Comparison of ENCODE assay signal across 9 cellular contexts in genomic region chr13:33186851-33187250, GRCh38.
A peak's percentile ranks its signal among the peaks of the same experiment; 100 is the strongest.
DNase-seq lines count a peak whose midpoint lies in the region; ATAC-seq and TF ChIP-seq lines count a peak whose summit lies in the region.
"Had no signal": no experiment of that assay in that cellular context is flagged by ENCODE, and none has a peak within 500 bp of the region (broad histone marks: within the 10 kb centered on the region; RNA-seq: fewer than 3 reads in every experiment).

No MANE protein-coding gene starts in this region.

- no peaks in the 10 kb centered on the region for H3K79me2 ChIP-seq in HCT116 (ENCODE audit: insufficient read depth, low read length)

- TF ChIP-seq RAD21 in HCT116 (IDR thresholded peaks at IDR 0.05; ENCODE audit: low read depth): no peak

- no peaks in the 10 kb centered on the region for H3K36me3 ChIP-seq in HCT116 (ENCODE audit: control insufficient read depth in 1 of 2, insufficient read depth in 2 of 2, low read length in 2 of 2)
- no peaks in the 10 kb centered on the region; the same call in 1 of the 2 replicates for H3K36me3 ChIP-seq in SK-N-MC (ENCODE audit: insufficient read depth, low read length)
- H3K36me3 ChIP-seq in sigmoid colon: no peaks in the 10 kb centered on the region
- H3K36me3 ChIP-seq: vagina had no signal

- H3K4me1 ChIP-seq in HCT116 (ENCODE audit: control insufficient read depth in 1 of 2, insufficient read depth in 2 of 2, low read length in 2 of 2) (peaks cover 4 to 17% of the 10 kb centered on the region in 2 experiments; a peak in 2 of 4 replicates), sigmoid colon (peaks cover 0 to 100% (median 93%) of the 10 kb centered on the region in 4 donors)

- H3K9me3 ChIP-seq in HCT116 (ENCODE audit: control insufficient read depth in 1 of 2, insufficient read depth in 1 of 2, low read depth in 1 of 2, low read length in 2 of 2) (no peaks in the 10 kb centered on the region), SK-N-MC (ENCODE audit: low read depth, low read length) (no peaks in the 10 kb centered on the region), sigmoid colon (no peaks in the 10 kb centered on the region)
- H3K9me3 ChIP-seq: vagina had no signal

- ATAC-seq in HCT116 (no peak), HG03469 (IDR thresholded peaks at IDR 0.05; ENCODE audit: unreplicated experiment) (no peak)

- H3K4me3 ChIP-seq in HCT116 (replicated peaks in 1 of 2; ENCODE audit: low read depth in 1 of 2, low read length in 2 of 2): no peak overlapping the region
- H3K4me3 ChIP-seq in SK-N-MC: peak overlapping the region; percentile 1; the same call in 1 of the 2 replicates
- H3K4me3 ChIP-seq in fibroblast of villous mesenchyme (ENCODE audit: low read depth, low read length): no peak overlapping the region
- H3K4me3 ChIP-seq in sigmoid colon: no peak overlapping the region
- H3K4me3 ChIP-seq: vagina had no signal

- BruUV-seq in HCT116 (replicated peaks; lab: Mats Ljungman, UMichigan): no TSS peak

- H4K20me1 ChIP-seq in HCT116 (ENCODE audit: insufficient read depth): no peaks in the 10 kb centered on the region

- DNase-seq in HCT116 (ENCODE audit: low read depth, low spot score) (no peak), SK-N-MC (ENCODE audit: low read depth, low spot score) (no peak), fibroblast of villous mesenchyme (ENCODE audit: low read depth) (peak; percentile 90), sigmoid colon (no peak), RWPE1 (ENCODE audit: low spot score) (no peak), LoVo (ENCODE audit: low spot score) (no peak)
- DNase-seq in activated naive CD4-positive, alpha-beta T cell treated with Interleukin-2 at 50 U/mL for 16 hours: no peak

- peak overlapping the region; percentile 41 for H3K4me2 ChIP-seq in HCT116 (ENCODE audit: low read length)

- intact Hi-C loops in HCT116 (cut with micrococcal nuclease) (no loop called here), sigmoid colon (cut with DNase I) (no loop called here)

- CTCF ChIA-PET in HCT116 (lab: Charles Lee): no interaction called here
- CTCF ChIA-PET in RWPE1 (lab: Yijun Ruan, JAX): no interaction called here

- H3K9ac ChIP-seq in HCT116 (ENCODE audit: low read length) (no peak overlapping the region), SK-N-MC (ENCODE audit: insufficient read length) (peak overlapping the region; percentile 37)

- POLR2A ChIA-PET in HCT116 (lab: Charles Lee) (no interaction called here), RWPE1 (lab: Yijun Ruan, JAX; ENCODE audit: low non-redundant PET) (no interaction called here)

- RAD21 ChIA-PET in HCT116 (lab: Charles Lee; ENCODE audit: low non-redundant PET in 1 of 2, low total read pairs in 2 of 2, uncharacterized antibody in 2 of 2, unreplicated experiment in 2 of 2): no interaction called here

- H2AFZ ChIP-seq in HCT116 (ENCODE audit: low read depth, low read length, poor library complexity, severe bottlenecking): no peak overlapping the region

- no peaks in the 10 kb centered on the region for H3K27me3 ChIP-seq in HCT116 (ENCODE audit: insufficient read depth, low read length)
- no peaks in the 10 kb centered on the region for H3K27me3 ChIP-seq in sigmoid colon
- H3K27me3 ChIP-seq: vagina had no signal

- TF ChIP-seq CTCF in HCT116 (IDR thresholded peaks at IDR 0.05 in 2 of 3, conservative IDR thresholded peaks at IDR 0.05 in 1 of 3; ENCODE audit: borderline replicate concordance in 1 of 3, insufficient read depth in 1 of 3, low read depth in 2 of 3, low read length in 2 of 3) (no peak), fibroblast of villous mesenchyme (IDR thresholded peaks at IDR 0.05; ENCODE audit: insufficient read depth, low read depth, low read length) (no peak), sigmoid colon (IDR thresholded peaks at IDR 0.05) (no peak), RWPE1 (conservative IDR thresholded peaks at IDR 0.05; ENCODE audit: low read depth) (no peak)

- TF ChIP-seq EP300 in sigmoid colon (IDR thresholded peaks at IDR 0.05): no peak

- TF ChIP-seq POLR2A in HCT116 (IDR thresholded peaks at IDR 0.05; ENCODE audit: borderline replicate concordance, extremely low read depth, insufficient read depth, insufficient read length) (no peak), sigmoid colon (IDR thresholded peaks at IDR 0.05) (no peak)

- H3K9me2 ChIP-seq in HCT116 (ENCODE audit: insufficient read depth): no peaks in the 10 kb centered on the region

- 72 to 86% methylated on average over 7 of the region's 7 CpGs for WGBS in sigmoid colon, 2 donors

- H3K27ac ChIP-seq in HCT116 (ENCODE audit: low read depth, low read length) (no peak overlapping the region), SK-N-MC (peak overlapping the region; percentile 86), sigmoid colon (peak overlapping the region; percentile 55 to 88 (median 76)), RWPE1 (no peak overlapping the region)
- H3K27ac ChIP-seq: vagina had no signal

TF ChIP-seq in HCT116, 20 proteins besides CTCF, POLR2A, EP300 and RAD21:
- TF ChIP-seq, protein P1, sequence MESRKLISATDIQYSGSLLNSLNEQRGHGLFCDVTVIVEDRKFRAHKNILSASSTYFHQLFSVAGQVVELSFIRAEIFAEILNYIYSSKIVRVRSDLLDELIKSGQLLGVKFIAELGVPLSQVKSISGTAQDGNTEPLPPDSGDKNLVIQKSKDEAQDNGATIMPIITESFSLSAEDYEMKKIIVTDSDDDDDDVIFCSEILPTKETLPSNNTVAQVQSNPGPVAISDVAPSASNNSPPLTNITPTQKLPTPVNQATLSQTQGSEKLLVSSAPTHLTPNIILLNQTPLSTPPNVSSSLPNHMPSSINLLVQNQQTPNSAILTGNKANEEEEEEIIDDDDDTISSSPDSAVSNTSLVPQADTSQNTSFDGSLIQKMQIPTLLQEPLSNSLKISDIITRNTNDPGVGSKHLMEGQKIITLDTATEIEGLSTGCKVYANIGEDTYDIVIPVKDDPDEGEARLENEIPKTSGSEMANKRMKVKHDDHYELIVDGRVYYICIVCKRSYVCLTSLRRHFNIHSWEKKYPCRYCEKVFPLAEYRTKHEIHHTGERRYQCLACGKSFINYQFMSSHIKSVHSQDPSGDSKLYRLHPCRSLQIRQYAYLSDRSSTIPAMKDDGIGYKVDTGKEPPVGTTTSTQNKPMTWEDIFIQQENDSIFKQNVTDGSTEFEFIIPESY (IDR thresholded peaks at IDR 0.05; ENCODE audit: extremely low read depth, insufficient replicate concordance, low read length): no peak
- TF ChIP-seq, protein P2, sequence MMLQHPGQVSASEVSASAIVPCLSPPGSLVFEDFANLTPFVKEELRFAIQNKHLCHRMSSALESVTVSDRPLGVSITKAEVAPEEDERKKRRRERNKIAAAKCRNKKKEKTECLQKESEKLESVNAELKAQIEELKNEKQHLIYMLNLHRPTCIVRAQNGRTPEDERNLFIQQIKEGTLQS (IDR thresholded peaks at IDR 0.05): no peak
- TF ChIP-seq YY1 (IDR thresholded peaks at IDR 0.05; ENCODE audit: extremely low read depth, insufficient replicate concordance, low read depth, low read length): no peak
- TF ChIP-seq FOSL1 (IDR thresholded peaks at IDR 0.05; ENCODE audit: low read depth): no peak
- TF ChIP-seq POLR2AphosphoS5 (IDR thresholded peaks at IDR 0.05; ENCODE audit: low read depth, low read length): no peak
- no peak for TF ChIP-seq CEBPB (IDR thresholded peaks at IDR 0.05; ENCODE audit: low read depth)
- TF ChIP-seq ZFX (IDR thresholded peaks at IDR 0.05): no peak
- TF ChIP-seq SIN3A (IDR thresholded peaks at IDR 0.05; ENCODE audit: low read depth): no peak
- no peak for TF ChIP-seq ZNF274 (IDR thresholded peaks at IDR 0.05; ENCODE audit: low read depth, low read length)
- no peak for TF ChIP-seq MAX (IDR thresholded peaks at IDR 0.05)
- TF ChIP-seq EZH2 (IDR thresholded peaks at IDR 0.05): no peak
- TF ChIP-seq EZH2phosphoT487 (IDR thresholded peaks at IDR 0.05; ENCODE audit: borderline replicate concordance): no peak
- TF ChIP-seq SP1 (IDR thresholded peaks at IDR 0.05; ENCODE audit: low read depth): no peak
- TF ChIP-seq SRF (IDR thresholded peaks at IDR 0.05; ENCODE audit: low read depth): no peak

Comparison
In these comparisons a context has a peak if more than half of its experiments do, and no peak if none do; other contexts are left out.
1. H3K27ac ChIP-seq: peak in SK-N-MC (single experiment) and sigmoid colon (4 of 4); none in HCT116 (single experiment) and RWPE1 (single experiment).